ENCODE assay signal across 1 cellular context in genomic region chr12:107817250-107817649, GRCh38.
TF ChIP-seq lines count a peak whose summit lies in the region.

No MANE protein-coding gene starts in this region.

TF ChIP-seq in H1, 55 proteins besides CTCF, POLR2A, EP300 and RAD21:
- TF ChIP-seq E2F6 (IDR thresholded peaks at IDR 0.05) (0 out of 2 replicates have a peak, but pooled peaks have one; percentile 15), NANOG (IDR thresholded peaks at IDR 0.05; ENCODE audit: insufficient read depth, low read depth, low read length, poor library complexity, severe bottlenecking) (no peak), BACH1 (IDR thresholded peaks at IDR 0.05; ENCODE audit: low read length) (no peak), MAFK (IDR thresholded peaks at IDR 0.05; ENCODE audit: low read depth, low read length) (no peak)
